Comparison of ENCODE assay signal across 19 cellular contexts in the genomic region with DNA sequence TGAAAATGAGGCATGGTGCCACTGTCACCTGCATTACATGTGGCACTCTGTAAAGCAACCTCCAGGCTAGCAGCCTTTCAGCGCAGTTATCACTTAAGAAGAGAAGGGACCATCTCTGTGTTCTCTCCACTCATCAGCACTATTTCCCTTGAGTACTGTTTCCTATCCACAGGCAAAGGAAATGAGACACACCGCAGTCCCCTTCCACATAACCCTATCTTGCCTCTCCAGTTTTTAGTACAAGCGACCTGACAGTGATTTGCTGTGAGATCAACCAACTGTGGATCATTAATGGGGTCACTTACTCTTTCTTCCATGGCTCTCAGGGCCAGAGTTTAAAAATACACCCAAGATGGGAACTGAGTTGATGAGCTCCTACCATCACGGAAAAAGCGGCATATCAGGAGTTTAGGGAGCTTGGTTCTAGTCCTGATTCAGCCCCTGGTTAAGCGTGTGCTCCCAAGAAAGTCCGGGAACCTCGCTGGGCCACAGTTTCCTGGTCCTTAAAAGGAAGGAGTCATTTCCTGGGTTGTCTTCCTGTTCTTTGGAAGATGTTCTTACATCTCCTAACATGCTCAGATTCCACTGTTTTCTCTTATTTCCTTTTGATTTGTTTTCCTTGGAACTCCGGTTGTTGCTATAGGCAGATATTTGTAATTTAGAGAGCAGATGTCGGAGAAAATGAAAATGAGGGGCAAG. TPM values are rescaled to one million over a fixed set of nuclear protein-coding genes. Genes with fewer than 3 reads are reported as not detected.
A peak's percentile ranks its signal among the peaks of the same experiment; 100 is the strongest.
DNase-seq lines count a peak whose midpoint lies in the region; FAIRE-seq and TF ChIP-seq lines count a peak whose summit lies in the region.
"Had no signal": no experiment of that assay in that cellular context is flagged by ENCODE, and none has a peak within 500 bp of the region (broad histone marks: within the 10 kb centered on the region; RNA-seq: fewer than 3 reads in every experiment).

No MANE protein-coding gene starts in this region.

- peak overlapping the region; percentile 43 for H3K27ac Mint-ChIP-seq in activated CD4-positive, alpha-beta memory T cell treated with anti-CD3 and anti-CD28 coated beads for 36 hours

- BruUV-seq in endothelial cell of umbilical vein (replicated peaks; lab: Mats Ljungman, UMichigan), result no TSS peak

- FAIRE-seq in endothelial cell of umbilical vein (lab: Jason Lieb, UNC), result peak; percentile 12
- FAIRE-seq: colon had no signal

- peaks cover 87% of the 10 kb centered on the region for H3K4me1 Mint-ChIP-seq in activated CD4-positive, alpha-beta memory T cell treated with anti-CD3 and anti-CD28 coated beads for 36 hours (ENCODE audit: low read depth)

- H3K27me3 Mint-ChIP-seq in activated CD4-positive, alpha-beta memory T cell treated with anti-CD3 and anti-CD28 coated beads for 36 hours, result peaks cover 7% of the 10 kb centered on the region

- H3K79me2 ChIP-seq in endothelial cell of umbilical vein (ENCODE audit: control insufficient read depth, insufficient read depth, low read length), result no peaks in the 10 kb centered on the region

- CTCF ChIA-PET in activated CD4-positive, alpha-beta memory T cell treated with anti-CD3 and anti-CD28 coated beads for 36 hours (lab: Charles Lee), result interaction anchor here (0.7 to 3.5 kb wide), 4 partner anchors 12 to 110 kb away, joined by 3 to 19 read pairs (median 4); no protein-coding TSS in a partner anchor
- CTCF ChIA-PET in endothelial cell of umbilical vein (lab: Charles Lee), result no interaction called here

- intact Hi-C loops in activated CD4-positive, alpha-beta memory T cell treated with anti-CD3 and anti-CD28 coated beads for 36 hours (cut with micrococcal nuclease), result no loop called here
- intact Hi-C loops in endothelial cell of umbilical vein (cut with micrococcal nuclease) (no loop called here), stomach (cut with DNase I; ENCODE audit: low total_unique reads) (no loop called here)

- H2AFZ ChIP-seq in endothelial cell of umbilical vein (ENCODE audit: low read depth, low read length), result peak overlapping the region; percentile 9

- no peak overlapping the region for H3K9ac ChIP-seq in BLaER1 treated with 17β-estradiol and CSF1 and Interleukin-3, amounts not matched to agents 10 nM and 100 nM
- H3K9ac ChIP-seq in endothelial cell of umbilical vein (replicated peaks; ENCODE audit: extremely low read depth, insufficient read depth, low read length), result no peak overlapping the region

- 81 to 87% (median 86%) methylated on average over 10 of the region's 10 CpGs for WGBS in stomach, 5 donors

- no peak overlapping the region; a peak in 1 of 22 replicates for H3K27ac ChIP-seq in BLaER1 treated with 17β-estradiol and CSF1 and Interleukin-3, amounts not matched to agents 10 nM and 100 nM
- no peak overlapping the region for H3K27ac ChIP-seq in endothelial cell of umbilical vein (ENCODE audit: insufficient read depth, low read depth, low read length)
- H3K27ac ChIP-seq in stomach, result no peak overlapping the region
- H3K27ac ChIP-seq: gastrocnemius medialis, sigmoid colon, testis had no signal

- POLR2A ChIA-PET in activated CD4-positive, alpha-beta memory T cell treated with anti-CD3 and anti-CD28 coated beads for 36 hours (lab: Charles Lee), result interaction anchor here (0.6 to 4.5 kb wide), 11 partner anchors 10 to 465 kb away, joined by 3 to 25 read pairs (median 9); no protein-coding TSS in a partner anchor
- POLR2A ChIA-PET in endothelial cell of umbilical vein (lab: Charles Lee), result no interaction called here

- H3K36me3 ChIP-seq in BLaER1 treated with 17β-estradiol and CSF1 and Interleukin-3, amounts not matched to agents 10 nM and 100 nM, result peaks cover 0 to 20% (median 11%) of the 10 kb centered on the region in 11 experiments; a peak in 17 of 22 replicates
- H3K36me3 ChIP-seq in endothelial cell of umbilical vein (ENCODE audit: control insufficient read depth in 2 of 2, extremely low read depth in 1 of 2, insufficient read depth in 2 of 2, low read length in 2 of 2), result no peaks in the 10 kb centered on the region
- peaks cover 0 to 11% (median 0%) of the 10 kb centered on the region in 4 donors for H3K36me3 ChIP-seq in stomach
- H3K36me3 ChIP-seq: gastrocnemius medialis, sigmoid colon had no signal

- no peak overlapping the region for H3K4me3 ChIP-seq in BLaER1 treated with 17β-estradiol and CSF1 and Interleukin-3, amounts not matched to agents 10 nM and 100 nM
- no peak overlapping the region for H3K4me3 ChIP-seq in endothelial cell of umbilical vein (replicated peaks in 1 of 3; ENCODE audit: insufficient read depth in 1 of 3, low read depth in 1 of 3, low read length in 3 of 3)
- H3K4me3 ChIP-seq in stomach, result no peak overlapping the region
- H3K4me3 ChIP-seq: gastrocnemius medialis, sigmoid colon, testis had no signal

- TF ChIP-seq POLR2A in endothelial cell of umbilical vein (IDR thresholded peaks at IDR 0.05; ENCODE audit: low read depth, low read length) (no peak), stomach (IDR thresholded peaks at IDR 0.05) (no peak)

- no peak for TF ChIP-seq CTCF in endothelial cell of umbilical vein (IDR thresholded peaks at IDR 0.05; ENCODE audit: extremely low read depth in 1 of 2, insufficient read depth in 1 of 2, low read depth in 1 of 2, low read length in 2 of 2)
- no peak for TF ChIP-seq CTCF in stomach (IDR thresholded peaks at IDR 0.05)

- H3K4me3 Mint-ChIP-seq in activated CD4-positive, alpha-beta memory T cell treated with anti-CD3 and anti-CD28 coated beads for 36 hours, result peak overlapping the region; percentile 44

- dilution Hi-C loops in endothelial cell of umbilical vein (cut with MboI; ENCODE audit: extremely low pct_ligation_motif_present, low sequenced_read_pairs), result no loop called here

- TF ChIP-seq EP300 in stomach (IDR thresholded peaks at IDR 0.05), result no peak

- H3K4me2 ChIP-seq in BLaER1 treated with 17β-estradiol and CSF1 and Interleukin-3, amounts not matched to agents 10 nM and 100 nM, result peak overlapping the region; percentile 37 to 75 (median 60)
- H3K4me2 ChIP-seq in endothelial cell of umbilical vein (ENCODE audit: insufficient read depth, low read length), result peak overlapping the region; percentile 5

- no peaks in the 10 kb centered on the region; a peak in 1 of 22 replicates for H3K9me3 ChIP-seq in BLaER1 treated with 17β-estradiol and CSF1 and Interleukin-3, amounts not matched to agents 10 nM and 100 nM (replicated peaks in 1 of 11)
- H3K9me3 ChIP-seq in endothelial cell of umbilical vein (replicated peaks; ENCODE audit: control insufficient read depth, insufficient read depth, low read length) (no peaks in the 10 kb centered on the region), stomach (no peaks in the 10 kb centered on the region)
- H3K9me3 ChIP-seq: gastrocnemius medialis, sigmoid colon, testis had no signal

- no peaks in the 10 kb centered on the region for H3K27me3 ChIP-seq in BLaER1 treated with 17β-estradiol and CSF1 and Interleukin-3, amounts not matched to agents 10 nM and 100 nM
- peaks cover 0 to 4% of the 10 kb centered on the region in 2 experiments for H3K27me3 ChIP-seq in endothelial cell of umbilical vein (ENCODE audit: control insufficient read depth in 2 of 2, insufficient read depth in 2 of 2, low read length in 2 of 2)
- no peaks in the 10 kb centered on the region for H3K27me3 ChIP-seq in stomach
- H3K27me3 ChIP-seq: gastrocnemius medialis, sigmoid colon, testis had no signal

- DNase-seq in CMK (ENCODE audit: low read depth) (peak; percentile 12), endothelial cell of umbilical vein (ENCODE audit: low read depth, low spot score) (peak; percentile 7), nucleus accumbens (lab: John Stamatoyannopoulos, UW) (no peak), stomach (no peak), NCI-H526 treated with DMSO at 0.1 percent for 48 hours (lab: John Stamatoyannopoulos, UW) (no peak)
- DNase-seq in activated CD4-positive, alpha-beta memory T cell treated with anti-CD3 and anti-CD28 coated beads for 36 hours, result no peak
- DNase-seq: activated effector memory CD4-positive, alpha-beta T cell treated with Interleukin-2 at 50 U/mL for 16 hours; DMS153; gastrocnemius medialis; left colon; NCI-H2081 treated with DMSO at 0.1 percent for 48 hours; NCI-H69; SIG-M5; sigmoid colon; T-helper 9 cell; testis had no signal

- H4K20me1 ChIP-seq in BLaER1 treated with 17β-estradiol and CSF1 and Interleukin-3, amounts not matched to agents 10 nM and 100 nM, result peaks cover 0 to 27% (median 0%) of the 10 kb centered on the region in 11 experiments; a peak in 2 of 22 replicates
- no peaks in the 10 kb centered on the region for H4K20me1 ChIP-seq in endothelial cell of umbilical vein (replicated peaks; ENCODE audit: control insufficient read depth, extremely low read depth, insufficient read depth, low read length)

- H3K9me3 Mint-ChIP-seq in activated CD4-positive, alpha-beta memory T cell treated with anti-CD3 and anti-CD28 coated beads for 36 hours, result no peaks in the 10 kb centered on the region
- H3K9me3 Mint-ChIP-seq: IgD-negative memory B cell had no signal

- no peaks in the 10 kb centered on the region for H3K9me1 ChIP-seq in endothelial cell of umbilical vein (replicated peaks; ENCODE audit: control insufficient read depth, extremely low read depth, insufficient read depth, low read length)

- H3K4me1 ChIP-seq in BLaER1 treated with 17β-estradiol and CSF1 and Interleukin-3, amounts not matched to agents 10 nM and 100 nM, result peaks cover 53 to 80% (median 61%) of the 10 kb centered on the region in 10 experiments
- H3K4me1 ChIP-seq in endothelial cell of umbilical vein (ENCODE audit: control insufficient read depth, extremely low read depth, insufficient read depth, low read length) (peaks cover 6% of the 10 kb centered on the region), stomach (peaks cover 0 to 7% (median 0%) of the 10 kb centered on the region in 4 donors)
- H3K4me1 ChIP-seq: testis had no signal

- peaks cover 17% of the 10 kb centered on the region for H3K36me3 Mint-ChIP-seq in activated CD4-positive, alpha-beta memory T cell treated with anti-CD3 and anti-CD28 coated beads for 36 hours

RNA-seq across cellular contexts. Expression of a gene that starts 27.3 kb away (rescaled TPM):
- 10 to 100 TPM; 70.9 to 78.9 TPM for total RNA-seq in activated CD4-positive, alpha-beta memory T cell treated with anti-CD3 and anti-CD28 coated beads for 36 hours
- total RNA-seq in endothelial cell of umbilical vein (2.7 and 4.8 TPM in 2 replicates), stomach (10 to 100 TPM in 2 of 5 donors, 1 to 10 TPM in 2, under 1 TPM in 1; under 0.01 to 22.7 (median 6.4) TPM)
- polyA plus RNA-seq in endothelial cell of umbilical vein (0.25 and 0.36 TPM in 2 replicates), stomach (1 to 10 TPM; 3.1 to 7.0 (median 3.6) TPM)
- 0.28 and 0.30 TPM in 2 replicates for polyA plus RNA-seq in endothelial cell of umbilical vein (2011; cell fraction: cytosol; rRNA removed)
- polyA plus RNA-seq in endothelial cell of umbilical vein (2011; cell fraction: nucleus; rRNA removed), result 0.78 and 1.1 TPM in 2 replicates
- polyA plus RNA-seq in endothelial cell of umbilical vein (2012), result 0.42 and 0.86 TPM in 2 replicates
- 0.42 and 1.3 TPM in 2 replicates for polyA minus RNA-seq in endothelial cell of umbilical vein
- 1.6 TPM for polyA minus RNA-seq in endothelial cell of umbilical vein (2011; cell fraction: cytosol; rRNA and poly(A)+ RNA removed)
- 0.91 and 3.1 TPM in 2 replicates for polyA minus RNA-seq in endothelial cell of umbilical vein (2011; cell fraction: nucleus; rRNA and poly(A)+ RNA removed)

Comparison
In these comparisons a context has a peak if more than half of its experiments do, and no peak if none do; other contexts are left out.
1. DNase-seq: peak in CMK (single experiment) and endothelial cell of umbilical vein (single experiment); none in activated CD4-positive, alpha-beta memory T cell treated with anti-CD3 and anti-CD28 coated beads for 36 hours (single experiment), nucleus accumbens (0 of 56), stomach (single experiment) and NCI-H526 treated with DMSO at 0.1 percent for 48 hours (single experiment).